25 cellular contexts compared by ENCODE assay signal in genomic region chr2:100953406-100954043, GRCh38. TPM values are rescaled to one million over a fixed set of nuclear protein-coding genes. Genes with fewer than 3 reads are reported as not detected.
DNase-seq lines count a peak whose midpoint lies in the region; ATAC-seq and TF ChIP-seq lines count a peak whose summit lies in the region.
"Had no signal": no experiment of that assay in that cellular context is flagged by ENCODE, and none has a peak within 500 bp of the region (broad histone marks: within the 10 kb centered on the region; RNA-seq: fewer than 3 reads in every experiment).

No MANE protein-coding gene starts in this region.

- H3K36me3 ChIP-seq in left ventricle myocardium inferior (peaks cover 32% of the 10 kb centered on the region), mammary epithelial cell (ENCODE audit: insufficient read depth, low read length) (peaks cover 5% of the 10 kb centered on the region)
- H3K36me3 ChIP-seq: left lung, upper lobe of right lung had no signal

- no peaks in the 10 kb centered on the region for H3K27me3 ChIP-seq in left ventricle myocardium inferior (ENCODE audit: low read depth)
- H3K27me3 ChIP-seq in mammary epithelial cell (ENCODE audit: insufficient read depth, low read length): no peaks in the 10 kb centered on the region
- H3K27me3 ChIP-seq: brain microvascular endothelial cell, esophagus squamous epithelium, foreskin keratinocyte, heart left ventricle, left lung, upper lobe of right lung had no signal

- H3K9me3 ChIP-seq in left ventricle myocardium inferior (replicated peaks) (no peaks in the 10 kb centered on the region), T-helper 17 cell (ENCODE audit: control insufficient read depth, low read length, poor library complexity, severe bottlenecking) (no peaks in the 10 kb centered on the region), mammary epithelial cell (replicated peaks; ENCODE audit: insufficient read depth, low read length) (no peaks in the 10 kb centered on the region)
- H3K9me3 ChIP-seq: esophagus squamous epithelium, heart left ventricle, left lung, psoas muscle, upper lobe of right lung had no signal

- in situ Hi-C loops in mammary epithelial cell (cut with MboI; ENCODE audit: low sequenced_read_pairs in 2 of 2): no loop called here

- H2AFZ ChIP-seq in mammary epithelial cell (ENCODE audit: low read depth, low read length): no peak overlapping the region

- CTCF ChIA-PET in mammary epithelial cell (lab: Charles Lee; ENCODE audit: low non-redundant PET): no interaction called here

- H4K20me1 ChIP-seq in mammary epithelial cell (ENCODE audit: insufficient read depth, low read length): no peaks in the 10 kb centered on the region

- BruUV-seq in mammary epithelial cell (replicated peaks; lab: Mats Ljungman, UMichigan): no TSS peak

- H3K79me2 ChIP-seq in mammary epithelial cell (ENCODE audit: insufficient read depth, low read length): no peaks in the 10 kb centered on the region

- peaks cover 2% of the 10 kb centered on the region for H3K4me1 Mint-ChIP-seq in T-helper 17 cell
- H3K4me1 Mint-ChIP-seq in activated naive CD8-positive, alpha-beta T cell treated with anti-CD3 and anti-CD28 coated beads, Interleukin-2, amount 50 U/mL, for 24 hours: peaks cover 22% of the 10 kb centered on the region

- DNase-seq in cardiac septum (ENCODE audit: low spot score): peak; percentile 46
- no peak for DNase-seq in left ventricle myocardium inferior
- no peak for DNase-seq in T-helper 17 cell
- DNase-seq in activated naive CD8-positive, alpha-beta T cell treated with anti-CD3 and anti-CD28 coated beads, Interleukin-2, amount 50 U/mL, for 24 hours: peak; percentile 13
- DNase-seq in stimulated activated naive CD8-positive, alpha-beta T cell treated with anti-CD3 and anti-CD28 coated beads, Interleukin-15, Interleukin-2, amounts not matched to agents 100 U/mL and 50 U/mL, for 24 hours: peak; percentile 28
- DNase-seq in mammary epithelial cell: no peak
- no peak for DNase-seq in retina
- DNase-seq: amniotic stem cell; brain microvascular endothelial cell; DMS79; esophagus squamous epithelium; foreskin keratinocyte; GF-D8; heart left ventricle; islet precursor cell; left lung; mesendoderm; NCI-H82; psoas muscle; SHP77 treated with DMSO at 0.1 percent for 48 hours; stimulated activated CD4-positive, alpha-beta T cell treated with anti-CD3 and anti-CD28 coated beads, Interleukin-15, amount 100 ng/mL, for 24 hours; upper lobe of right lung had no signal

- H3K9me3 Mint-ChIP-seq in activated naive CD8-positive, alpha-beta T cell treated with anti-CD3 and anti-CD28 coated beads, Interleukin-2, amount 50 U/mL, for 24 hours: no peaks in the 10 kb centered on the region
- H3K9me3 Mint-ChIP-seq: stimulated activated memory B cell treated with anti-CD40 and anti-IgM and Interleukin-4, amounts not matched to agents 10 μg/mL and 1 μg/mL and 100 μg/mL, for 72 hours had no signal

- peaks cover 7% of the 10 kb centered on the region for H3K27me3 Mint-ChIP-seq in T-helper 17 cell
- no peaks in the 10 kb centered on the region for H3K27me3 Mint-ChIP-seq in activated naive CD8-positive, alpha-beta T cell treated with anti-CD3 and anti-CD28 coated beads, Interleukin-2, amount 50 U/mL, for 24 hours

- H3K27ac Mint-ChIP-seq in T-helper 17 cell: no peak overlapping the region
- H3K27ac Mint-ChIP-seq in activated naive CD8-positive, alpha-beta T cell treated with anti-CD3 and anti-CD28 coated beads, Interleukin-2, amount 50 U/mL, for 24 hours: no peak overlapping the region
- H3K27ac Mint-ChIP-seq: stimulated activated memory B cell treated with anti-CD40 and anti-IgM and Interleukin-4, amounts not matched to agents 10 μg/mL and 1 μg/mL and 100 μg/mL, for 72 hours had no signal

- H3K36me3 Mint-ChIP-seq in T-helper 17 cell (ENCODE audit: low read depth): peaks cover 9% of the 10 kb centered on the region
- H3K36me3 Mint-ChIP-seq in activated naive CD8-positive, alpha-beta T cell treated with anti-CD3 and anti-CD28 coated beads, Interleukin-2, amount 50 U/mL, for 24 hours (ENCODE audit: low read depth): no peaks in the 10 kb centered on the region
- H3K36me3 Mint-ChIP-seq: stimulated activated memory B cell treated with anti-CD40 and anti-IgM and Interleukin-4, amounts not matched to agents 10 μg/mL and 1 μg/mL and 100 μg/mL, for 72 hours had no signal

- no peak overlapping the region for H3K9ac ChIP-seq in mammary epithelial cell (ENCODE audit: insufficient read depth, low read length)

- no peak overlapping the region for H3K4me3 ChIP-seq in left ventricle myocardium inferior
- H3K4me3 ChIP-seq in mammary epithelial cell (replicated peaks in 1 of 3; ENCODE audit: insufficient read depth in 1 of 3, low read depth in 2 of 3, low read length in 3 of 3): no peak overlapping the region
- H3K4me3 ChIP-seq: esophagus squamous epithelium, heart left ventricle, left lung, psoas muscle, upper lobe of right lung had no signal

- H3K27ac ChIP-seq in left ventricle myocardium inferior (replicated peaks) (no peak overlapping the region), mammary epithelial cell (ENCODE audit: insufficient read depth, low read depth, low read length) (no peak overlapping the region)
- H3K27ac ChIP-seq: brain microvascular endothelial cell, C4-2B, esophagus squamous epithelium, foreskin keratinocyte, heart left ventricle, left lung, psoas muscle, upper lobe of right lung had no signal

- no peak overlapping the region for H3K4me2 ChIP-seq in mammary epithelial cell (ENCODE audit: insufficient read depth, low read depth, low read length)

- TF ChIP-seq CTCF in left ventricle myocardium inferior (IDR thresholded peaks at IDR 0.05; ENCODE audit: borderline replicate concordance) (no peak), mammary epithelial cell (conservative IDR thresholded peaks at IDR 0.05 in 1 of 2, IDR thresholded peaks at IDR 0.05 in 1 of 2; ENCODE audit: extremely low read depth in 1 of 2, insufficient read depth in 1 of 2, low read depth in 1 of 2, low read length in 2 of 2) (no peak)

- dilution Hi-C loops in mammary epithelial cell (cut with HindIII; ENCODE audit: low sequenced_read_pairs): no loop called here

- 94% methylated on average over 9 of the region's 11 CpGs for WGBS in mammary epithelial cell (ENCODE audit: low coverage, missing lambda C conversion rate)

- H3K4me1 ChIP-seq in left ventricle myocardium inferior: peaks cover 26% of the 10 kb centered on the region
- no peaks in the 10 kb centered on the region for H3K4me1 ChIP-seq in mammary epithelial cell (ENCODE audit: insufficient read depth, low read length)
- H3K4me1 ChIP-seq: foreskin keratinocyte had no signal

- intact Hi-C loops in cardiac septum (cut with DNase I) (no loop called here), left ventricle myocardium inferior (cut with micrococcal nuclease) (no loop called here), mammary epithelial cell (cut with micrococcal nuclease) (no loop called here)

- no peak overlapping the region for H3K4me3 Mint-ChIP-seq in T-helper 17 cell
- H3K4me3 Mint-ChIP-seq in activated naive CD8-positive, alpha-beta T cell treated with anti-CD3 and anti-CD28 coated beads, Interleukin-2, amount 50 U/mL, for 24 hours: no peak overlapping the region
- H3K4me3 Mint-ChIP-seq: stimulated activated memory B cell treated with anti-CD40 and anti-IgM and Interleukin-4, amounts not matched to agents 10 μg/mL and 1 μg/mL and 100 μg/mL, for 72 hours had no signal

- ATAC-seq in T-helper 17 cell: peak; percentile 63
- peak; percentile 70 for ATAC-seq in activated naive CD8-positive, alpha-beta T cell treated with anti-CD3 and anti-CD28 coated beads, Interleukin-2, amount 50 U/mL, for 24 hours
- peak; percentile 65 for ATAC-seq in stimulated activated naive CD8-positive, alpha-beta T cell treated with anti-CD3 and anti-CD28 coated beads, Interleukin-15, Interleukin-2, amounts not matched to agents 100 U/mL and 50 U/mL, for 24 hours
- ATAC-seq: foreskin keratinocyte; HCT116; heart left ventricle; left lung; psoas muscle; stimulated activated memory B cell treated with anti-CD40 and anti-IgM and Interleukin-4, amounts not matched to agents 10 μg/mL and 1 μg/mL and 100 μg/mL, for 72 hours; upper lobe of right lung had no signal

RNA-seq across cellular contexts. Expression of gene RPL31, which starts 48.6 kb away (rescaled TPM):
- 649 TPM for total RNA-seq in cardiac septum
- 803 TPM for total RNA-seq in left ventricle myocardium inferior
- total RNA-seq in T-helper 17 cell: 1,000 to 10,000 TPM; 1,930 to 1,963 TPM
- 1,000 to 10,000 TPM in 1 of 2 donors, 100 to 1,000 TPM in 1; 731 to 1,237 TPM for total RNA-seq in mammary epithelial cell
- 2,160 TPM for polyA plus RNA-seq in mammary epithelial cell
- 891 TPM for polyA minus RNA-seq in mammary epithelial cell

Comparison
In these comparisons a context has a peak if more than half of its experiments do, and no peak if none do; other contexts are left out.
1. DNase-seq: peak in cardiac septum (single experiment), activated naive CD8-positive, alpha-beta T cell treated with anti-CD3 and anti-CD28 coated beads, Interleukin-2, amount 50 U/mL, for 24 hours (single experiment) and stimulated activated naive CD8-positive, alpha-beta T cell treated with anti-CD3 and anti-CD28 coated beads, Interleukin-15, Interleukin-2, amounts not matched to agents 100 U/mL and 50 U/mL, for 24 hours (single experiment); none in left ventricle myocardium inferior (single experiment), T-helper 17 cell (0 of 3), mammary epithelial cell (single experiment) and retina (single experiment).
2. Peak in every context shown above with its lines, with median percentiles within 50 percentile points of each other: ATAC-seq.